ENCODE assay signal across 16 cellular contexts in genomic region chrX:114964374-114964773, GRCh38. TPM values are rescaled to one million over a fixed set of nuclear protein-coding genes. Genes with fewer than 3 reads are reported as not detected.
A peak's percentile ranks its signal among the peaks of the same experiment; 100 is the strongest.
DNase-seq lines count a peak whose midpoint lies in the region; TF ChIP-seq lines count a peak whose summit lies in the region.
"Had no signal": no experiment of that assay in that cellular context is flagged by ENCODE, and none has a peak within 500 bp of the region (broad histone marks: within the 10 kb centered on the region; RNA-seq: fewer than 3 reads in every experiment).

No MANE protein-coding gene starts in this region.

- no peak overlapping the region for H3K4me3 ChIP-seq in choroid plexus epithelial cell (ENCODE audit: low read depth, low read length)
- H3K4me3 ChIP-seq in right atrium auricular region: no peak overlapping the region
- H3K4me3 ChIP-seq: A549 had no signal

- H3K36me3 ChIP-seq in right atrium auricular region: no peaks in the 10 kb centered on the region

- no peak overlapping the region for H3K27ac Mint-ChIP-seq in chondrocyte (ENCODE audit: unreplicated experiment)
- H3K27ac Mint-ChIP-seq: CD8-positive, alpha-beta memory T cell; H9; HFFc6 had no signal

- H3K9me3 Mint-ChIP-seq in chondrocyte (ENCODE audit: low read depth): no peaks in the 10 kb centered on the region
- H3K9me3 Mint-ChIP-seq: CD14-positive monocyte; CD8-positive, alpha-beta memory T cell; H9; HFFc6 had no signal

- TF ChIP-seq CTCF in choroid plexus epithelial cell (conservative IDR thresholded peaks at IDR 0.05; ENCODE audit: low read depth, low read length) (no peak), chondrocyte (IDR thresholded peaks at IDR 0.05) (no peak), right atrium auricular region (IDR thresholded peaks at IDR 0.05) (no peak)

- H3K9me3 ChIP-seq in right atrium auricular region: no peaks in the 10 kb centered on the region
- H3K9me3 ChIP-seq: A549, Caco-2 had no signal

- H3K27ac ChIP-seq in right atrium auricular region: no peak overlapping the region
- H3K27ac ChIP-seq: A549 had no signal

- H3K4me1 Mint-ChIP-seq in chondrocyte (ENCODE audit: low read depth): no peaks in the 10 kb centered on the region
- H3K4me1 Mint-ChIP-seq: CD14-positive monocyte; CD8-positive, alpha-beta memory T cell had no signal

- H3K4me3 Mint-ChIP-seq in chondrocyte (ENCODE audit: unreplicated experiment): no peak overlapping the region
- H3K4me3 Mint-ChIP-seq: CD14-positive monocyte; CD8-positive, alpha-beta memory T cell; H9; HFFc6 had no signal

- DNase-seq in NCI-H226 (peak; percentile 1), choroid plexus epithelial cell (ENCODE audit: low read depth) (peak; percentile 27), non-pigmented ciliary epithelial cell (ENCODE audit: low read depth) (peak; percentile 8), chondrocyte (ENCODE audit: low spot score) (no peak), HEK293T (ENCODE audit: extremely low spot score) (no peak), Ammon's horn (ENCODE audit: low spot score) (no peak), right atrium auricular region (ENCODE audit: low spot score) (no peak)
- DNase-seq: Caco-2; CD8-positive, alpha-beta memory T cell; DMS53; GOT3; H9; HFFc6 had no signal

- H3K27me3 Mint-ChIP-seq in chondrocyte (ENCODE audit: low read depth): peaks cover 15% of the 10 kb centered on the region

- no peaks in the 10 kb centered on the region for H3K27me3 ChIP-seq in right atrium auricular region

- CTCF ChIA-PET in HEK293T (lab: Yijun Ruan, JAX): no interaction called here

- POLR2A ChIA-PET in HEK293T (lab: Yijun Ruan, JAX): no interaction called here

- no peaks in the 10 kb centered on the region for H3K4me1 ChIP-seq in right atrium auricular region
- H3K4me1 ChIP-seq: A549, Caco-2 had no signal

- H3K36me3 Mint-ChIP-seq in chondrocyte (ENCODE audit: low read depth): no peaks in the 10 kb centered on the region
- H3K36me3 Mint-ChIP-seq: CD14-positive monocyte; CD8-positive, alpha-beta memory T cell had no signal

TF ChIP-seq in HEK293T, 16 proteins besides CTCF, POLR2A, EP300 and RAD21:
- TF ChIP-seq L3MBTL2 (conservative IDR thresholded peaks at IDR 0.05): no peak
- no peak for TF ChIP-seq FOXM1 (IDR thresholded peaks at IDR 0.05; ENCODE audit: borderline replicate concordance)
- TF ChIP-seq SP1 (IDR thresholded peaks at IDR 0.05): no peak
- no peak for TF ChIP-seq HDGF (IDR thresholded peaks at IDR 0.05; ENCODE audit: borderline replicate concordance)
- no peak for TF ChIP-seq CTBP1 (IDR thresholded peaks at IDR 0.05; ENCODE audit: borderline replicate concordance)
- TF ChIP-seq ELF4 (IDR thresholded peaks at IDR 0.05): no peak
- TF ChIP-seq SUZ12 (IDR thresholded peaks at IDR 0.05): no peak
- TF ChIP-seq TARDBP (IDR thresholded peaks at IDR 0.05): no peak
- no peak for TF ChIP-seq LEF1 (IDR thresholded peaks at IDR 0.05; ENCODE audit: borderline replicate concordance)
- no peak for TF ChIP-seq FOXA1 (IDR thresholded peaks at IDR 0.05)
- no peak for TF ChIP-seq ARNT (IDR thresholded peaks at IDR 0.05)
- TF ChIP-seq BHLHE40 (IDR thresholded peaks at IDR 0.05; ENCODE audit: borderline replicate concordance): no peak
- no peak for TF ChIP-seq PKNOX1 (IDR thresholded peaks at IDR 0.05)
- TF ChIP-seq NFRKB (IDR thresholded peaks at IDR 0.05): no peak
- no peak for TF ChIP-seq FOXK2 (IDR thresholded peaks at IDR 0.05)
- TF ChIP-seq ZNF384 (IDR thresholded peaks at IDR 0.05): no peak

RNA-seq across cellular contexts. Expression of gene IL13RA2, which starts 53.0 kb away (rescaled TPM):
- total RNA-seq in chondrocyte: not detected in 3 replicates
- under 1 TPM; 0.44 to 0.47 TPM for total RNA-seq in right atrium auricular region
- total RNA-seq: Caco-2; CD8-positive, alpha-beta memory T cell; H9; HepG2 had no signal

Comparison
In these comparisons a context has a peak if more than half of its experiments do, and no peak if none do; other contexts are left out.
1. DNase-seq: peak in NCI-H226 (single experiment), choroid plexus epithelial cell (single experiment) and non-pigmented ciliary epithelial cell (single experiment); none in chondrocyte (single experiment), HEK293T (single experiment), Ammon's horn (single experiment) and right atrium auricular region (single experiment).